Comparison of ENCODE assay signal across 8 cellular contexts in genomic region chr6:153001767-153002612, GRCh38. TPM values are rescaled to one million over a fixed set of nuclear protein-coding genes. Genes with fewer than 3 reads are reported as not detected.
A peak's percentile ranks its signal among the peaks of the same experiment; 100 is the strongest.
DNase-seq lines count a peak whose midpoint lies in the region; ATAC-seq and TF ChIP-seq lines count a peak whose summit lies in the region.

No MANE protein-coding gene starts in this region.

- H2AFZ ChIP-seq in mammary epithelial cell (ENCODE audit: low read depth, low read length), result peak overlapping the region; percentile 40

- no peak for TF ChIP-seq CTCF in mammary epithelial cell (conservative IDR thresholded peaks at IDR 0.05 in 1 of 2, IDR thresholded peaks at IDR 0.05 in 1 of 2; ENCODE audit: extremely low read depth in 1 of 2, insufficient read depth in 1 of 2, low read depth in 1 of 2, low read length in 2 of 2)
- peak in 1 of 2 donors; percentile 15 for TF ChIP-seq CTCF in left lung (IDR thresholded peaks at IDR 0.05)
- no peak for TF ChIP-seq CTCF in testis (IDR thresholded peaks at IDR 0.05)

- dilution Hi-C loops in mammary epithelial cell (cut with HindIII; ENCODE audit: low sequenced_read_pairs), result no loop called here

- H3K79me2 ChIP-seq in mammary epithelial cell (ENCODE audit: insufficient read depth, low read length), result peaks cover 71% of the 10 kb centered on the region

- H3K9me3 ChIP-seq in NT2/D1 (ENCODE audit: insufficient read depth, low read length), result no peaks in the 10 kb centered on the region
- H3K9me3 ChIP-seq in mammary epithelial cell (replicated peaks; ENCODE audit: insufficient read depth, low read length), result no peaks in the 10 kb centered on the region
- H3K9me3 ChIP-seq in left lung, result no peaks in the 10 kb centered on the region
- no peaks in the 10 kb centered on the region for H3K9me3 ChIP-seq in testis

- BruUV-seq in mammary epithelial cell (replicated peaks; lab: Mats Ljungman, UMichigan), result TSS peak; percentile 52

- TF ChIP-seq POLR2A in testis (IDR thresholded peaks at IDR 0.05), result no peak

- peak overlapping the region; percentile 88 for H3K4me3 ChIP-seq in NT2/D1 (ENCODE audit: insufficient read length, low read depth)
- peak overlapping the region; percentile 82 to 99 (median 84) for H3K4me3 ChIP-seq in mammary epithelial cell (replicated peaks in 1 of 3; ENCODE audit: insufficient read depth in 1 of 3, low read depth in 2 of 3, low read length in 3 of 3)
- H3K4me3 ChIP-seq in left lung, result peak overlapping the region; percentile 59 to 71
- peak overlapping the region; percentile 79 to 91 for H3K4me3 ChIP-seq in testis

- intact Hi-C loops in mammary epithelial cell (cut with micrococcal nuclease) (loop anchor here (2.0 kb wide), 1 partner anchor 19 kb away; the partner anchor contains the start of gene FBXO5), left lung (cut with DNase I) (no loop called here), testis (cut with DNase I; ENCODE audit: low total_unique reads) (no loop called here)

- H3K4me1 ChIP-seq in NT2/D1 (ENCODE audit: insufficient read depth, insufficient read length) (peaks cover 2% of the 10 kb centered on the region), mammary epithelial cell (ENCODE audit: insufficient read depth, low read length) (peaks cover 19% of the 10 kb centered on the region), left lung (peaks cover 11 to 32% of the 10 kb centered on the region in 2 donors), testis (peaks cover 3% of the 10 kb centered on the region)

- H3K27ac ChIP-seq in mammary epithelial cell (ENCODE audit: insufficient read depth, low read depth, low read length) (peak overlapping the region; percentile 75), left lung (peak overlapping the region; percentile 88 to 89), testis (peak overlapping the region; percentile 79 to 88)

- peak overlapping the region; percentile 91 for H3K9ac ChIP-seq in NT2/D1 (ENCODE audit: insufficient read length, low read depth)
- H3K9ac ChIP-seq in mammary epithelial cell (ENCODE audit: insufficient read depth, low read length), result peak overlapping the region; percentile 93

- H3K27me3 ChIP-seq in NT2/D1 (ENCODE audit: insufficient read depth, insufficient read length) (no peaks in the 10 kb centered on the region), mammary epithelial cell (ENCODE audit: insufficient read depth, low read length) (no peaks in the 10 kb centered on the region), left lung (no peaks in the 10 kb centered on the region), testis (no peaks in the 10 kb centered on the region)

- in situ Hi-C loops in mammary epithelial cell (cut with MboI; ENCODE audit: low sequenced_read_pairs in 2 of 2), result no loop called here

- CTCF ChIA-PET in mammary epithelial cell (lab: Charles Lee; ENCODE audit: low non-redundant PET), result no interaction called here

- under 1% methylated on average over 10 of the region's 31 CpGs for WGBS in mammary epithelial cell (ENCODE audit: low coverage, missing lambda C conversion rate)
- WGBS in testis, 2 donors, result 2 to 3% methylated on average over 27 to 30 of the region's 31 CpGs

- H3K4me2 ChIP-seq in mammary epithelial cell (ENCODE audit: insufficient read depth, low read depth, low read length), result peak overlapping the region; percentile 97

- no peaks in the 10 kb centered on the region for H4K20me1 ChIP-seq in mammary epithelial cell (ENCODE audit: insufficient read depth, low read length)

- ATAC-seq in HG02642 (IDR thresholded peaks at IDR 0.05; ENCODE audit: poor library complexity, unreplicated experiment), result peak; percentile 28
- peak; percentile 9 for ATAC-seq in left lung

- peak; percentile 29 for DNase-seq in activated naive CD4-positive, alpha-beta T cell treated with Interleukin-2 at 50 U/mL for 16 hours
- DNase-seq in activated naive CD4-positive, alpha-beta T cell (lab: John Stamatoyannopoulos, UW), result no peak
- DNase-seq in NT2/D1 (ENCODE audit: low read depth, low spot score) (no peak), mammary epithelial cell (no peak), left lung (no peak), testis (no peak), NCI-H1436 (lab: John Stamatoyannopoulos, UW) (no peak)

- H3K36me3 ChIP-seq in NT2/D1 (ENCODE audit: insufficient read depth, insufficient read length, low read length) (peaks cover 29% of the 10 kb centered on the region), mammary epithelial cell (ENCODE audit: insufficient read depth, low read length) (peaks cover 13% of the 10 kb centered on the region), left lung (peaks cover 0 to 15% of the 10 kb centered on the region in 2 donors), testis (ENCODE audit: low read depth, missing control alignments) (no peaks in the 10 kb centered on the region)

RNA-seq across cellular contexts. Expression of gene MTRF1L, which starts 0.5 kb away (rescaled TPM):
- total RNA-seq in mammary epithelial cell, result 10 to 100 TPM; 15.2 to 27.0 TPM
- polyA plus RNA-seq in mammary epithelial cell, result 11.9 TPM
- polyA minus RNA-seq in mammary epithelial cell, result 8.2 TPM
- 10 to 100 TPM; 14.7 to 26.3 TPM for total RNA-seq in left lung
- total RNA-seq in testis, result 10 to 100 TPM; 10.7 to 19.4 TPM
- 18.4 TPM for polyA plus RNA-seq in testis (ENCODE audit: insufficient read depth, low read depth, low replicate concordance)

RNA-seq across cellular contexts. Expression of gene FBXO5, which starts 19.1 kb away (rescaled TPM):
- total RNA-seq in mammary epithelial cell (10 to 100 TPM in 1 of 2 donors, 1 to 10 TPM in 1; 2.2 to 18.9 TPM), left lung (1 to 10 TPM; 6.4 to 6.6 TPM), testis (1 to 10 TPM; 6.8 to 8.3 TPM)
- polyA plus RNA-seq in mammary epithelial cell (14.4 TPM), testis (ENCODE audit: insufficient read depth, low read depth, low replicate concordance) (6.0 TPM)
- 8.9 TPM for polyA minus RNA-seq in mammary epithelial cell
